Comparison of ENCODE assay signal across 22 cellular contexts in the genomic region with DNA sequence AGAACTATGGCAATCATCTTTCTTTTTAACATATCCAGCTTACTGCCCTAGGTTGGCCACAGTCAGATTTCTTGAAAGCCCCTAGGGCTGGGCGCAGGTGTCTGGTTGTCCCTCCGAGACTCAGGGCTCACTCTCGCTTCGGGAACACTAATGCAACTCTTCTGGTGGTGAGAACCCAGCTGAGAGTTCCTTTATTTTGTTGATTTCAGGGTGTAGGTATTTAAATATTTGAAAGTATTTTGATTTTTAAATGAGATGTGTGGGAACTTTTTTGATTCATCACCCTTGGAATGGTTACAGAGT. TPM values are rescaled to one million over a fixed set of nuclear protein-coding genes. Genes with fewer than 3 reads are reported as not detected.
DNase-seq lines count a peak whose midpoint lies in the region; ATAC-seq and TF ChIP-seq lines count a peak whose summit lies in the region.
"Had no signal": no experiment of that assay in that cellular context is flagged by ENCODE, and none has a peak within 500 bp of the region (broad histone marks: within the 10 kb centered on the region; RNA-seq: fewer than 3 reads in every experiment).

No MANE protein-coding gene starts in this region.

- H3K79me2 ChIP-seq in Karpas-422 (ENCODE audit: low read length) = no peaks in the 10 kb centered on the region

- no peak for ATAC-seq in activated CD8-positive, alpha-beta T cell treated with anti-CD3 and anti-CD28 coated beads, Interleukin-2, amount 10 ng/mL, durations not matched to agents 7 days and 5 days
- ATAC-seq in natural killer cell = no peak
- ATAC-seq: heart left ventricle, mucosa of descending colon, Right ventricle myocardium inferior had no signal

- no peaks in the 10 kb centered on the region for H3K27me3 Mint-ChIP-seq in T-helper 2 cell treated with Interferon-gamma antibody and Interleukin-4, amounts not matched to agents 5 μg/mL and 100 μg/mL, for 36 hours (ENCODE audit: low read depth)
- no peaks in the 10 kb centered on the region for H3K27me3 Mint-ChIP-seq in CD8-positive, alpha-beta memory T cell
- no peaks in the 10 kb centered on the region for H3K27me3 Mint-ChIP-seq in activated CD8-positive, alpha-beta T cell treated with anti-CD3 and anti-CD28 coated beads, Interleukin-2, amount 10 ng/mL, durations not matched to agents 7 days and 5 days (ENCODE audit: low read depth)
- no peaks in the 10 kb centered on the region for H3K27me3 Mint-ChIP-seq in natural killer cell (ENCODE audit: low read depth in 2 of 2)
- H3K27me3 Mint-ChIP-seq: B cell had no signal

- no peaks in the 10 kb centered on the region for H3K36me3 ChIP-seq in CD8-positive, alpha-beta memory T cell (ENCODE audit: insufficient read depth, low read length)
- H3K36me3 ChIP-seq in Karpas-422 (ENCODE audit: insufficient read depth, low read length) = no peaks in the 10 kb centered on the region
- H3K36me3 ChIP-seq: brain microvascular endothelial cell, left ventricle myocardium inferior, upper lobe of left lung had no signal

- H2AFZ ChIP-seq in Karpas-422 (ENCODE audit: low read length) = no peak overlapping the region

- peaks cover 100% of the 10 kb centered on the region for H3K4me1 ChIP-seq in CD8-positive, alpha-beta memory T cell (ENCODE audit: insufficient read depth, low read length)
- H3K4me1 ChIP-seq in Karpas-422 (ENCODE audit: low read length) = peaks cover 59% of the 10 kb centered on the region

- H3K9ac ChIP-seq in Karpas-422 (ENCODE audit: low read length) = no peak overlapping the region

- H3K9me3 ChIP-seq in CD8-positive, alpha-beta memory T cell (ENCODE audit: low read length) = no peaks in the 10 kb centered on the region
- H3K9me3 ChIP-seq in Karpas-422 (ENCODE audit: low read length) = no peaks in the 10 kb centered on the region
- H3K9me3 ChIP-seq: heart left ventricle, left ventricle myocardium inferior, mucosa of descending colon, upper lobe of left lung had no signal

- no peak overlapping the region for H3K27ac ChIP-seq in CD8-positive, alpha-beta memory T cell (ENCODE audit: low read depth, low read length)
- H3K27ac ChIP-seq in coronary artery (no peak overlapping the region), Karpas-422 (ENCODE audit: low read length) (no peak overlapping the region)
- H3K27ac ChIP-seq: brain microvascular endothelial cell, heart left ventricle, left ventricle myocardium inferior, upper lobe of left lung had no signal

- H3K9me3 Mint-ChIP-seq in T-helper 2 cell treated with Interferon-gamma antibody and Interleukin-4, amounts not matched to agents 5 μg/mL and 100 μg/mL, for 36 hours = no peaks in the 10 kb centered on the region
- no peaks in the 10 kb centered on the region for H3K9me3 Mint-ChIP-seq in CD8-positive, alpha-beta memory T cell
- no peaks in the 10 kb centered on the region for H3K9me3 Mint-ChIP-seq in activated CD8-positive, alpha-beta T cell treated with anti-CD3 and anti-CD28 coated beads, Interleukin-2, amount 10 ng/mL, durations not matched to agents 7 days and 5 days (ENCODE audit: insufficient read depth)
- H3K9me3 Mint-ChIP-seq in natural killer cell = no peaks in the 10 kb centered on the region
- H3K9me3 Mint-ChIP-seq: H9 had no signal

- no peak for DNase-seq in T-helper 2 cell treated with Interferon-gamma antibody and Interleukin-4, amounts not matched to agents 5 μg/mL and 100 μg/mL, for 36 hours (ENCODE audit: low spot score)
- DNase-seq in T-helper 2 cell = no peak
- DNase-seq in CD8-positive, alpha-beta memory T cell = no peak
- no peak for DNase-seq in activated CD8-positive, alpha-beta T cell treated with anti-CD3 and anti-CD28 coated beads, Interleukin-2, amount 10 ng/mL, durations not matched to agents 7 days and 5 days
- no peak for DNase-seq in natural killer cell
- no peak for DNase-seq in coronary artery (ENCODE audit: low spot score)
- DNase-seq in SW480 (ENCODE audit: low spot score) = no peak
- no peak for DNase-seq in Karpas-422
- DNase-seq: activated CD8-positive, alpha-beta memory T cell treated with anti-CD3 and anti-CD28 coated beads, Interleukin-2, amount 50 U/mL, for 4 hours; brain microvascular endothelial cell; cortex of kidney; H9; heart left ventricle; left ventricle myocardium inferior; NCI-H1092 treated with DMSO at 0.1 percent for 48 hours; NCI-H524 treated with DMSO at 0.1 percent for 48 hours; occipital lobe; retina; upper lobe of left lung had no signal

- CTCF ChIA-PET in CD8-positive, alpha-beta memory T cell (lab: Charles Lee) = interaction anchor here (2.1 to 6.3 kb wide), 3 partner anchors 20 to 72 kb away, joined by 6 to 48 read pairs (median 38); no protein-coding TSS in a partner anchor
- CTCF ChIA-PET in activated CD8-positive, alpha-beta T cell treated with anti-CD3 and anti-CD28 coated beads, Interleukin-2, amount 10 ng/mL, durations not matched to agents 7 days and 5 days (lab: Charles Lee) = interaction anchor here (0.9 to 4.5 kb wide), 4 partner anchors 11 to 22 kb away, joined by 3 to 24 read pairs (median 6); no protein-coding TSS in a partner anchor

- H3K4me3 ChIP-seq in CD8-positive, alpha-beta memory T cell (ENCODE audit: low read length) = no peak overlapping the region
- H3K4me3 ChIP-seq in coronary artery (no peak overlapping the region), Karpas-422 (ENCODE audit: low read length) (no peak overlapping the region)
- H3K4me3 ChIP-seq: heart left ventricle, left ventricle myocardium inferior, mucosa of descending colon, upper lobe of left lung had no signal

- H3K4me2 ChIP-seq in Karpas-422 (ENCODE audit: low read depth, low read length, poor library complexity, severe bottlenecking) = no peak overlapping the region

- H3K27ac Mint-ChIP-seq in T-helper 2 cell treated with Interferon-gamma antibody and Interleukin-4, amounts not matched to agents 5 μg/mL and 100 μg/mL, for 36 hours = peak overlapping the region; percentile 76
- peak overlapping the region; percentile 65 to 94 (median 80) for H3K27ac Mint-ChIP-seq in CD8-positive, alpha-beta memory T cell
- peak overlapping the region; percentile 77 for H3K27ac Mint-ChIP-seq in activated CD8-positive, alpha-beta T cell treated with anti-CD3 and anti-CD28 coated beads, Interleukin-2, amount 10 ng/mL, durations not matched to agents 7 days and 5 days
- peak overlapping the region; percentile 98 to 99 for H3K27ac Mint-ChIP-seq in natural killer cell

- peaks cover 79% of the 10 kb centered on the region for H3K4me1 Mint-ChIP-seq in T-helper 2 cell treated with Interferon-gamma antibody and Interleukin-4, amounts not matched to agents 5 μg/mL and 100 μg/mL, for 36 hours (ENCODE audit: low read depth)
- H3K4me1 Mint-ChIP-seq in CD8-positive, alpha-beta memory T cell = peaks cover 95 to 100% (median 100%) of the 10 kb centered on the region in 3 donors
- peaks cover 98% of the 10 kb centered on the region for H3K4me1 Mint-ChIP-seq in activated CD8-positive, alpha-beta T cell treated with anti-CD3 and anti-CD28 coated beads, Interleukin-2, amount 10 ng/mL, durations not matched to agents 7 days and 5 days (ENCODE audit: low read depth)
- peaks cover 94 to 99% of the 10 kb centered on the region in 2 donors for H3K4me1 Mint-ChIP-seq in natural killer cell

- POLR2A ChIA-PET in CD8-positive, alpha-beta memory T cell (lab: Charles Lee) = interaction anchor here (0.9 to 2.5 kb wide), 2 partner anchors 22 to 45 kb away, joined by 3 to 9 read pairs; no protein-coding TSS in a partner anchor
- POLR2A ChIA-PET in activated CD8-positive, alpha-beta T cell treated with anti-CD3 and anti-CD28 coated beads, Interleukin-2, amount 10 ng/mL, durations not matched to agents 7 days and 5 days (lab: Charles Lee) = interaction anchor here (2.0 to 5.1 kb wide), 2 partner anchors 21 to 39 kb away, joined by 7 to 43 read pairs; no protein-coding TSS in a partner anchor

- intact Hi-C loops in natural killer cell (cut with micrococcal nuclease) = no loop called here

- peak overlapping the region; percentile 43 for H3K4me3 Mint-ChIP-seq in T-helper 2 cell treated with Interferon-gamma antibody and Interleukin-4, amounts not matched to agents 5 μg/mL and 100 μg/mL, for 36 hours
- peak overlapping the region; percentile 47 to 72 (median 68) for H3K4me3 Mint-ChIP-seq in CD8-positive, alpha-beta memory T cell
- H3K4me3 Mint-ChIP-seq in activated CD8-positive, alpha-beta T cell treated with anti-CD3 and anti-CD28 coated beads, Interleukin-2, amount 10 ng/mL, durations not matched to agents 7 days and 5 days = peak overlapping the region; percentile 60
- H3K4me3 Mint-ChIP-seq in natural killer cell = peak overlapping the region; percentile 9
- H3K4me3 Mint-ChIP-seq: B cell had no signal

- peaks cover 79% of the 10 kb centered on the region for H4K20me1 ChIP-seq in Karpas-422 (ENCODE audit: insufficient read depth, low read depth, low read length)

- no peaks in the 10 kb centered on the region for H3K9me2 ChIP-seq in Karpas-422 (replicated peaks; ENCODE audit: insufficient read depth, low read length)

- TF ChIP-seq CTCF in natural killer cell (IDR thresholded peaks at IDR 0.05) (no peak), coronary artery (IDR thresholded peaks at IDR 0.05) (no peak)

- no peaks in the 10 kb centered on the region for H3K27me3 ChIP-seq in CD8-positive, alpha-beta memory T cell (ENCODE audit: insufficient read depth, low read length, poor library complexity, severe bottlenecking)
- peaks cover 5% of the 10 kb centered on the region; the same call in 1 of the 2 replicates for H3K27me3 ChIP-seq in Karpas-422 (ENCODE audit: low read length)
- H3K27me3 ChIP-seq: brain microvascular endothelial cell, heart left ventricle, upper lobe of left lung had no signal

- H3K36me3 Mint-ChIP-seq in T-helper 2 cell treated with Interferon-gamma antibody and Interleukin-4, amounts not matched to agents 5 μg/mL and 100 μg/mL, for 36 hours (ENCODE audit: low read depth) = peaks cover 28% of the 10 kb centered on the region
- peaks cover 0 to 6% (median 0%) of the 10 kb centered on the region in 3 donors for H3K36me3 Mint-ChIP-seq in CD8-positive, alpha-beta memory T cell
- H3K36me3 Mint-ChIP-seq in activated CD8-positive, alpha-beta T cell treated with anti-CD3 and anti-CD28 coated beads, Interleukin-2, amount 10 ng/mL, durations not matched to agents 7 days and 5 days (ENCODE audit: low read depth) = peaks cover 53% of the 10 kb centered on the region
- H3K36me3 Mint-ChIP-seq in natural killer cell = no peaks in the 10 kb centered on the region

RNA-seq across cellular contexts. Expression of a gene that starts 40.7 kb away (rescaled TPM):
- total RNA-seq in CD8-positive, alpha-beta memory T cell = 10 to 100 TPM; 41.0 to 46.9 TPM
- polyA plus RNA-seq in CD8-positive, alpha-beta memory T cell = 61.4 TPM
- total RNA-seq in activated CD8-positive, alpha-beta T cell treated with anti-CD3 and anti-CD28 coated beads, Interleukin-2, amount 10 ng/mL, durations not matched to agents 7 days and 5 days = 100 to 1,000 TPM; 152 to 157 TPM
- 100 to 1,000 TPM; 192 to 243 (median 225) TPM for total RNA-seq in natural killer cell
- 5.3 and 7.9 TPM in 2 replicates for total RNA-seq in Karpas-422 (2014; rRNA removed; shearing (Covaris generic); ENCODE audit: low replicate concordance)

Comparison
In these comparisons a context has a peak if more than half of its experiments do, and no peak if none do; other contexts are left out.
1. H3K4me3 Mint-ChIP-seq: peak in every context shown above with its lines; median percentile 68 in CD8-positive, alpha-beta memory T cell; 60 in activated CD8-positive, alpha-beta T cell treated with anti-CD3 and anti-CD28 coated beads, Interleukin-2, amount 10 ng/mL, durations not matched to agents 7 days and 5 days; 43 in T-helper 2 cell treated with Interferon-gamma antibody and Interleukin-4, amounts not matched to agents 5 μg/mL and 100 μg/mL, for 36 hours; 9 in natural killer cell.